Comparison of ENCODE assay signal across 22 cellular contexts in the genomic region with DNA sequence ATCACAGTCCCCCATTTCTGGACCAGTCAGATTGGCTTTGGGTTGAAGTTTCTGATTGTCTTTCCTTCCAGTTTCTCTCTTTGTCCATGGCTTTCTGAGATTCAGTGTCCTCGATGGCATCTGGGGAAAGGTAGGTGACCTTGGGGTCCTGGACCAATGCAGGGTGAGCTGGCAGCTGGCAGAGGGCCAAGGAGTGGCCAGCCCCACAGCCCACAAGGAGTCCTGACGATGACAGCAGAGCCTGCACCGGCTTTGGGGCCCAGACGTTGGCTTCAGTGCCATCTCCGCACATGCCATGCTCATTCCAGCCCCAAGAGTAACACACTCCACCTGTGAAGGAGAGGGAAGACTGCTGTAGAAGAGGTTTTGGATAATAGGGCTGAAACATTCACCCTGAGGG. TPM values are rescaled to one million over a fixed set of nuclear protein-coding genes. Genes with fewer than 3 reads are reported as not detected.
DNase-seq lines count a peak whose midpoint lies in the region; TF ChIP-seq lines count a peak whose summit lies in the region.
"Had no signal": no experiment of that assay in that cellular context is flagged by ENCODE, and none has a peak within 500 bp of the region (broad histone marks: within the 10 kb centered on the region; RNA-seq: fewer than 3 reads in every experiment).

No MANE protein-coding gene starts in this region.

- no peak for TF ChIP-seq EP300 in sigmoid colon (IDR thresholded peaks at IDR 0.05)

- WGBS in sigmoid colon, 2 donors, result 94% methylated on average over 5 of the region's 5 CpGs

- peak; percentile 46 for DNase-seq in activated effector memory CD4-positive, alpha-beta T cell treated with anti-CD3 and anti-CD28 coated beads, Interleukin-2, amount 50 U/mL, for 16 hours
- no peak for DNase-seq in activated effector memory CD4-positive, alpha-beta T cell treated with Interleukin-2 at 50 U/mL for 16 hours
- DNase-seq in epithelial cell of prostate (ENCODE audit: low read depth, low spot score), result no peak
- DNase-seq in sigmoid colon, result peak; percentile 36
- DNase-seq in uterus, result no peak
- no peak for DNase-seq in amygdala (lab: John Stamatoyannopoulos, UW)
- no peak for DNase-seq in NOMO-1 treated with dmso at 0.1 percent for 144 hours (lab: John Stamatoyannopoulos, UW; ENCODE audit: unreplicated experiment)
- DNase-seq: AML-193; BE2C; CD4-positive, alpha-beta T cell; CD8-positive, alpha-beta memory T cell; DMS 273 treated with DMSO at 0.1 percent for 48 hours; DMS79; EL; GDM1; GM23248; H7; HCEC 1CT had no signal

- H3K27ac ChIP-seq in epithelial cell of prostate, result peak overlapping the region; percentile 78
- H3K27ac ChIP-seq in sigmoid colon, result no peak overlapping the region
- H3K27ac ChIP-seq in uterus, result no peak overlapping the region
- H3K27ac ChIP-seq: 22Rv1; BLaER1 treated with 17β-estradiol and CSF1 and Interleukin-3, amounts not matched to agents 10 nM and 100 nM had no signal

- H3K9me3 ChIP-seq in sigmoid colon, result no peaks in the 10 kb centered on the region
- H3K9me3 ChIP-seq in uterus, result no peaks in the 10 kb centered on the region
- H3K9me3 ChIP-seq: BE2C; BLaER1 treated with 17β-estradiol and CSF1 and Interleukin-3, amounts not matched to agents 10 nM and 100 nM had no signal

- TF ChIP-seq CTCF in sigmoid colon (IDR thresholded peaks at IDR 0.05) (no peak), uterus (IDR thresholded peaks at IDR 0.05) (no peak)

- intact Hi-C loops in sigmoid colon (cut with DNase I), result no loop called here
- intact Hi-C loops in uterus (cut with DNase I; ENCODE audit: low total_unique reads), result no loop called here

- no peaks in the 10 kb centered on the region for H3K27me3 ChIP-seq in sigmoid colon
- H3K27me3 ChIP-seq in uterus, result no peaks in the 10 kb centered on the region
- H3K27me3 ChIP-seq: BE2C; BLaER1 treated with 17β-estradiol and CSF1 and Interleukin-3, amounts not matched to agents 10 nM and 100 nM had no signal

- H3K4me3 ChIP-seq in sigmoid colon (no peak overlapping the region), uterus (no peak overlapping the region)
- H3K4me3 ChIP-seq: BLaER1 treated with 17β-estradiol and CSF1 and Interleukin-3, amounts not matched to agents 10 nM and 100 nM; GM12878; GM23248 had no signal

- TF ChIP-seq POLR2A in sigmoid colon (IDR thresholded peaks at IDR 0.05) (no peak), uterus (IDR thresholded peaks at IDR 0.05) (no peak)

- no peaks in the 10 kb centered on the region for H3K36me3 ChIP-seq in sigmoid colon
- H3K36me3 ChIP-seq in uterus, result no peaks in the 10 kb centered on the region
- H3K36me3 ChIP-seq: BE2C had no signal

- H3K4me1 ChIP-seq in sigmoid colon, result no peaks in the 10 kb centered on the region
- H3K4me1 ChIP-seq in uterus, result no peaks in the 10 kb centered on the region
- H3K4me1 ChIP-seq: BE2C had no signal

RNA-seq across cellular contexts. Expression of a gene that starts 53.5 kb away (rescaled TPM):
- total RNA-seq in sigmoid colon (1 to 10 TPM in 1 of 4 donors, under 1 TPM in 2, not detected in 1; 0.36 to 1.9 (median 0.54) TPM), uterus (under 1 TPM in 1 of 4 donors, not detected in 3; 0.41 TPM)
- polyA plus RNA-seq in sigmoid colon, result under 1 TPM in 1 of 3 donors, not detected in 2; 0.42 TPM
- total RNA-seq: CD4-positive, alpha-beta T cell; CD8-positive, alpha-beta memory T cell; GM12878; GM23248; H7 had no signal
- polyA plus RNA-seq: CD14-positive monocyte; CD8-positive, alpha-beta memory T cell; GM23248 had no signal

Comparison
In these comparisons a context has a peak if more than half of its experiments do, and no peak if none do; other contexts are left out.
1. DNase-seq: peak in activated effector memory CD4-positive, alpha-beta T cell treated with anti-CD3 and anti-CD28 coated beads, Interleukin-2, amount 50 U/mL, for 16 hours (single experiment) and sigmoid colon (single experiment); none in activated effector memory CD4-positive, alpha-beta T cell treated with Interleukin-2 at 50 U/mL for 16 hours (single experiment), epithelial cell of prostate (single experiment), uterus (0 of 2), amygdala (0 of 56) and NOMO-1 treated with dmso at 0.1 percent for 144 hours (single experiment).